ENCODE assay signal across 12 cellular contexts in genomic region chr6:153424719-153425400, GRCh38.
"Had no signal": no experiment of that assay in that cellular context is flagged by ENCODE, and none has a peak within 500 bp of the region (broad histone marks: within the 10 kb centered on the region; RNA-seq: fewer than 3 reads in every experiment).

No MANE protein-coding gene starts in this region.

- H3K4me3 ChIP-seq: body of pancreas, coronary artery, sigmoid colon had no signal

- H3K9me3 ChIP-seq: body of pancreas, sigmoid colon had no signal

- H3K4me1 ChIP-seq: body of pancreas, sigmoid colon had no signal

- H3K27ac ChIP-seq: body of pancreas, coronary artery, sigmoid colon had no signal

- ATAC-seq: activated CD4-positive, alpha-beta T cell treated with anti-CD3 and anti-CD28 coated beads for 36 hours; activated CD8-positive, alpha-beta memory T cell treated with anti-CD3 and anti-CD28 coated beads, Interleukin-2, amount 10 ng/mL, durations not matched to agents 7 days and 5 days; body of pancreas had no signal

- H3K36me3 ChIP-seq: sigmoid colon had no signal

- H3K27me3 ChIP-seq: body of pancreas, sigmoid colon had no signal

- DNase-seq: activated CD4-positive, alpha-beta memory T cell treated with anti-CD3 and anti-CD28 coated beads for 36 hours; activated CD4-positive, alpha-beta T cell treated with anti-CD3 and anti-CD28 coated beads for 36 hours; activated CD8-positive, alpha-beta memory T cell treated with anti-CD3 and anti-CD28 coated beads, Interleukin-2, amount 10 ng/mL, durations not matched to agents 7 days and 5 days; activated naive CD4-positive, alpha-beta T cell treated with anti-CD3 and anti-CD28 coated beads, Interleukin-2, amount 10 ng/mL, durations not matched to agents 7 days and 5 days; activated T-cell treated with anti-CD3 and anti-CD28 coated beads, Interleukin-2, amount 50 U/mL, for 24 hours; body of pancreas; central memory CD4-positive, alpha-beta T cell; effector CD8-positive, alpha-beta T cell; hippocampal formation; sigmoid colon; stimulated activated CD4-positive, alpha-beta T cell treated with anti-CD3 and anti-CD28 coated beads, Interleukin-1b, Interleukin-23, amount 100 ng/mL, for 48 hours had no signal
